Comparison of ENCODE assay signal across 35 cellular contexts in genomic region chr3:188662214-188662613, GRCh38.
"Had no signal": no experiment of that assay in that cellular context is flagged by ENCODE, and none has a peak within 500 bp of the region (broad histone marks: within the 10 kb centered on the region; RNA-seq: fewer than 3 reads in every experiment).

No MANE protein-coding gene starts in this region.

- DNase-seq: activated B cell treated with CpG ODN at 0.5 μM for 24 hours; activated CD4-positive, alpha-beta memory T cell treated with anti-CD3 and anti-CD28 coated beads for 36 hours; activated CD4-positive, alpha-beta T cell treated with anti-CD3 and anti-CD28 coated beads for 4 hours; activated CD4-positive, alpha-beta T cell treated with anti-CD3 and anti-CD28 coated beads, Interleukin-2, amount 10 ng/mL, durations not matched to agents 24 days and 14 days; activated CD4-positive, alpha-beta T cell treated with anti-CD3 and anti-CD28 coated beads, Interleukin-2, amount 50 U/mL, for 1 hour; activated CD4-positive, alpha-beta T cell treated with anti-CD3 and anti-CD28 coated beads, Interleukin-2, amount 50 U/mL, for 4 hours; activated CD4-positive, CD25-positive, alpha-beta regulatory T cell treated with anti-CD3 and anti-CD28 coated beads, Interleukin-2, amount 50 U/mL, for 72 hours; activated CD8-positive, alpha-beta memory T cell treated with anti-CD3 and anti-CD28 coated beads for 24 hours; activated CD8-positive, alpha-beta memory T cell treated with anti-CD3 and anti-CD28 coated beads, Interleukin-2, amount 10 ng/mL, durations not matched to agents 7 days and 5 days; activated CD8-positive, alpha-beta memory T cell treated with anti-CD3 and anti-CD28 coated beads, Interleukin-2, amount 50 U/mL, for 48 hours; activated CD8-positive, alpha-beta T cell treated with anti-CD3 and anti-CD28 coated beads for 36 hours; activated effector memory CD4-positive, alpha-beta T cell treated with Interleukin-2 at 50 U/mL for 16 hours; activated gamma-delta T cell; activated naive CD4-positive, alpha-beta T cell treated with anti-CD3 and anti-CD28 coated beads, Interleukin-2, amount 10 ng/mL, durations not matched to agents 7 days and 5 days; activated naive CD4-positive, alpha-beta T cell treated with Interleukin-2 at 50 U/mL for 16 hours; activated naive CD8-positive, alpha-beta T cell treated with anti-CD3 and anti-CD28 coated beads, Interleukin-2, amount 10 ng/mL, durations not matched to agents 7 days and 5 days; activated naive CD8-positive, alpha-beta T cell treated with anti-CD3 and anti-CD28 coated beads, Interleukin-2, amount 50 U/mL, for 24 hours; activated T-cell treated with anti-CD3 and anti-CD28 coated beads, Interleukin-2, amount 50 U/mL, for 24 hours; activated T-cell treated with anti-CD3 and anti-CD28 coated beads, Interleukin-2, amount 50 U/mL, for 48 hours; adrenal gland; amniotic stem cell; body of pancreas; brain microvascular endothelial cell; central memory CD4-positive, alpha-beta T cell; T-helper 1 cell; T-helper 2 cell; T-helper 9 cell had no signal

- H3K4me1 Mint-ChIP-seq: activated B cell treated with CpG ODN at 0.5 μM for 24 hours; activated CD8-positive, alpha-beta memory T cell treated with anti-CD3 and anti-CD28 coated beads, Interleukin-2, amount 10 ng/mL, durations not matched to agents 7 days and 5 days; activated naive CD4-positive, alpha-beta T cell treated with anti-CD3 and anti-CD28 coated beads, Interleukin-2, amount 10 ng/mL, durations not matched to agents 7 days and 5 days; activated naive CD4-positive, alpha-beta T cell treated with anti-CD3 and anti-CD28 coated beads, Interleukin-2, amount 50 U/mL, for 24 hours; activated naive CD8-positive, alpha-beta T cell treated with anti-CD3 and anti-CD28 coated beads, Interleukin-2, amount 10 ng/mL, durations not matched to agents 7 days and 5 days had no signal

- H3K36me3 ChIP-seq: adrenal gland, ascending aorta, brain microvascular endothelial cell, breast epithelium had no signal

- H3K9me3 Mint-ChIP-seq: activated B cell treated with CpG ODN at 0.5 μM for 24 hours; activated CD4-positive, alpha-beta memory T cell treated with anti-CD3 and anti-CD28 coated beads for 36 hours; activated CD4-positive, alpha-beta T cell treated with anti-CD3 and anti-CD28 coated beads, Interleukin-2, amount 10 ng/mL, durations not matched to agents 24 days and 14 days; activated CD8-positive, alpha-beta T cell treated with anti-CD3 and anti-CD28 coated beads for 36 hours; activated naive CD4-positive, alpha-beta T cell treated with anti-CD3 and anti-CD28 coated beads, Interleukin-2, amount 10 ng/mL, durations not matched to agents 7 days and 5 days; activated naive CD4-positive, alpha-beta T cell treated with anti-CD3 and anti-CD28 coated beads, Interleukin-2, amount 50 U/mL, for 24 hours; activated naive CD8-positive, alpha-beta T cell treated with anti-CD3 and anti-CD28 coated beads, Interleukin-2, amount 10 ng/mL, durations not matched to agents 7 days and 5 days; activated naive CD8-positive, alpha-beta T cell treated with anti-CD3 and anti-CD28 coated beads, Interleukin-2, amount 50 U/mL, for 24 hours; activated T-cell treated with anti-CD3 and anti-CD28 coated beads, Interleukin-2, amount 50 U/mL, for 24 hours; activated T-helper 2 cell treated with anti-CD3 and anti-CD28 coated beads, Interferon-gamma antibody, Interleukin-2, Interleukin-4, amounts not matched to agents 10 μg/mL and 5 μg/mL and 100 μg/mL, durations not matched to agents 14 hours and 24 hours and 36 hours; T-helper 1 cell treated with Interleukin-12 subunit alpha and Interleukin-12 subunit beta and Interleukin-4 antibody, amounts not matched to agents 30 μg/mL and 1 μg/mL, for 36 hours; T-helper 2 cell treated with Interferon-gamma antibody and Interleukin-4, amounts not matched to agents 5 μg/mL and 100 μg/mL, for 36 hours had no signal

- H3K27ac ChIP-seq: adrenal gland, ascending aorta, body of pancreas, brain microvascular endothelial cell, breast epithelium, VCaP had no signal

- H3K4me3 Mint-ChIP-seq: activated B cell treated with CpG ODN at 0.5 μM for 24 hours; activated CD4-positive, alpha-beta memory T cell treated with anti-CD3 and anti-CD28 coated beads for 36 hours; activated CD4-positive, alpha-beta T cell treated with anti-CD3 and anti-CD28 coated beads, Interleukin-2, amount 10 ng/mL, durations not matched to agents 24 days and 14 days; activated CD8-positive, alpha-beta memory T cell treated with anti-CD3 and anti-CD28 coated beads, Interleukin-2, amount 10 ng/mL, durations not matched to agents 7 days and 5 days; activated CD8-positive, alpha-beta T cell treated with anti-CD3 and anti-CD28 coated beads for 36 hours; activated naive CD4-positive, alpha-beta T cell treated with anti-CD3 and anti-CD28 coated beads, Interleukin-2, amount 10 ng/mL, durations not matched to agents 7 days and 5 days; activated naive CD4-positive, alpha-beta T cell treated with anti-CD3 and anti-CD28 coated beads, Interleukin-2, amount 50 U/mL, for 24 hours; activated naive CD8-positive, alpha-beta T cell; activated naive CD8-positive, alpha-beta T cell treated with anti-CD3 and anti-CD28 coated beads, Interleukin-2, amount 10 ng/mL, durations not matched to agents 7 days and 5 days; activated naive CD8-positive, alpha-beta T cell treated with anti-CD3 and anti-CD28 coated beads, Interleukin-2, amount 50 U/mL, for 24 hours; activated T-cell treated with anti-CD3 and anti-CD28 coated beads, Interleukin-2, amount 50 U/mL, for 24 hours; T-helper 1 cell treated with Interleukin-12 subunit alpha and Interleukin-12 subunit beta and Interleukin-4 antibody, amounts not matched to agents 30 μg/mL and 1 μg/mL, for 36 hours; T-helper 2 cell treated with Interferon-gamma antibody and Interleukin-4, amounts not matched to agents 5 μg/mL and 100 μg/mL, for 36 hours had no signal

- H3K36me3 Mint-ChIP-seq: activated CD8-positive, alpha-beta memory T cell treated with anti-CD3 and anti-CD28 coated beads, Interleukin-2, amount 10 ng/mL, durations not matched to agents 7 days and 5 days; activated naive CD4-positive, alpha-beta T cell treated with anti-CD3 and anti-CD28 coated beads, Interleukin-2, amount 10 ng/mL, durations not matched to agents 7 days and 5 days; activated naive CD8-positive, alpha-beta T cell treated with anti-CD3 and anti-CD28 coated beads, Interleukin-2, amount 10 ng/mL, durations not matched to agents 7 days and 5 days had no signal

- H3K27me3 ChIP-seq: adrenal gland, ascending aorta, body of pancreas, brain microvascular endothelial cell, breast epithelium had no signal

- H3K9me3 ChIP-seq: adrenal gland, ascending aorta, body of pancreas, breast epithelium had no signal

- H3K27me3 Mint-ChIP-seq: activated B cell treated with CpG ODN at 0.5 μM for 24 hours; activated CD4-positive, alpha-beta memory T cell treated with anti-CD3 and anti-CD28 coated beads for 36 hours; activated CD4-positive, alpha-beta T cell treated with anti-CD3 and anti-CD28 coated beads, Interleukin-2, amount 10 ng/mL, durations not matched to agents 24 days and 14 days; activated CD8-positive, alpha-beta memory T cell treated with anti-CD3 and anti-CD28 coated beads, Interleukin-2, amount 10 ng/mL, durations not matched to agents 7 days and 5 days; activated CD8-positive, alpha-beta T cell treated with anti-CD3 and anti-CD28 coated beads for 36 hours; activated naive CD4-positive, alpha-beta T cell treated with anti-CD3 and anti-CD28 coated beads, Interleukin-2, amount 10 ng/mL, durations not matched to agents 7 days and 5 days; activated naive CD4-positive, alpha-beta T cell treated with anti-CD3 and anti-CD28 coated beads, Interleukin-2, amount 50 U/mL, for 24 hours; activated naive CD8-positive, alpha-beta T cell; activated naive CD8-positive, alpha-beta T cell treated with anti-CD3 and anti-CD28 coated beads, Interleukin-2, amount 10 ng/mL, durations not matched to agents 7 days and 5 days; activated naive CD8-positive, alpha-beta T cell treated with anti-CD3 and anti-CD28 coated beads, Interleukin-2, amount 50 U/mL, for 24 hours; activated T-cell treated with anti-CD3 and anti-CD28 coated beads, Interleukin-2, amount 50 U/mL, for 24 hours had no signal

- H3K27ac Mint-ChIP-seq: activated B cell treated with CpG ODN at 0.5 μM for 24 hours; activated CD4-positive, alpha-beta memory T cell treated with anti-CD3 and anti-CD28 coated beads for 36 hours; activated CD4-positive, alpha-beta T cell treated with anti-CD3 and anti-CD28 coated beads, Interleukin-2, amount 10 ng/mL, durations not matched to agents 24 days and 14 days; activated CD8-positive, alpha-beta memory T cell treated with anti-CD3 and anti-CD28 coated beads, Interleukin-2, amount 10 ng/mL, durations not matched to agents 7 days and 5 days; activated CD8-positive, alpha-beta T cell treated with anti-CD3 and anti-CD28 coated beads for 36 hours; activated naive CD4-positive, alpha-beta T cell treated with anti-CD3 and anti-CD28 coated beads, Interleukin-2, amount 10 ng/mL, durations not matched to agents 7 days and 5 days; activated naive CD4-positive, alpha-beta T cell treated with anti-CD3 and anti-CD28 coated beads, Interleukin-2, amount 50 U/mL, for 24 hours; activated naive CD8-positive, alpha-beta T cell; activated naive CD8-positive, alpha-beta T cell treated with anti-CD3 and anti-CD28 coated beads, Interleukin-2, amount 10 ng/mL, durations not matched to agents 7 days and 5 days; activated naive CD8-positive, alpha-beta T cell treated with anti-CD3 and anti-CD28 coated beads, Interleukin-2, amount 50 U/mL, for 24 hours; activated T-cell treated with anti-CD3 and anti-CD28 coated beads, Interleukin-2, amount 50 U/mL, for 24 hours; activated T-helper 2 cell treated with anti-CD3 and anti-CD28 coated beads, Interferon-gamma antibody, Interleukin-2, Interleukin-4, amounts not matched to agents 10 μg/mL and 5 μg/mL and 100 μg/mL, durations not matched to agents 14 hours and 24 hours and 36 hours; T-helper 1 cell treated with Interleukin-12 subunit alpha and Interleukin-12 subunit beta and Interleukin-4 antibody, amounts not matched to agents 30 μg/mL and 1 μg/mL, for 36 hours; T-helper 2 cell treated with Interferon-gamma antibody and Interleukin-4, amounts not matched to agents 5 μg/mL and 100 μg/mL, for 36 hours had no signal

- H3K4me3 ChIP-seq: adrenal gland, ascending aorta, body of pancreas, breast epithelium had no signal

- ATAC-seq: activated CD8-positive, alpha-beta memory T cell treated with anti-CD3 and anti-CD28 coated beads, Interleukin-2, amount 10 ng/mL, durations not matched to agents 7 days and 5 days; activated CD8-positive, alpha-beta T cell treated with anti-CD3 and anti-CD28 coated beads for 36 hours; activated naive CD8-positive, alpha-beta T cell treated with anti-CD3 and anti-CD28 coated beads, Interleukin-2, amount 50 U/mL, for 24 hours; body of pancreas had no signal
